Comparison of ENCODE assay signal across 27 cellular contexts in the genomic region with DNA sequence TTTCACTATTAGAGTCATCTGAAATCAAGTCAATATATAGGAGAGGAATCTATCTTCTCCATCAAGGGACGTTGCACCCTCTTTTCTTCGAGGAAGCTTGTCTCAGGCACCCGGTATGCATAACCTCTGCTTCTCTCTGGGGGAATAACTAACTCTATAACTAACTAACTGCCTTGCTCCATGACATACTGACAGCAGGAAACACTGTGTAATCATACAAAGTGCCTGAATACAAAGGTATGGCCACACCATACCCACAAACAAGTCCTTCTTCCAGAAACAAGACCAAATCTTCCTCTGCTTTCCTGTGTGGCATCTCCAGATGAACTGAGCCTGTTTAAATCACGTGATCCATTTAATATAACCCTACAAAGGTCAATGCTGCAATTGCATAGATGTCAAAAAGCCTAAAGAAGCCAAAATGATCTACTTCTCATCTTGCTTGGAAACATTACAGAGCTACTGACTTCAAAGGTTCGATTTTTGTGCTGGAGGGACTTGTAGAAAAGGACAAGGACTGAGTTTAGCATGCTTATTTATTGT.
DNase-seq lines count a peak whose midpoint lies in the region; ATAC-seq and TF ChIP-seq lines count a peak whose summit lies in the region.
"Had no signal": no experiment of that assay in that cellular context is flagged by ENCODE, and none has a peak within 500 bp of the region (broad histone marks: within the 10 kb centered on the region; RNA-seq: fewer than 3 reads in every experiment).

No MANE protein-coding gene starts in this region.

- H3K27me3 Mint-ChIP-seq in osteocyte (ENCODE audit: unreplicated experiment) = no peaks in the 10 kb centered on the region
- H3K27me3 Mint-ChIP-seq: activated CD4-positive, alpha-beta T cell treated with anti-CD3 and anti-CD28 coated beads for 36 hours; T-cell had no signal

- no peak overlapping the region for H3K27ac Mint-ChIP-seq in osteocyte (ENCODE audit: unreplicated experiment)
- H3K27ac Mint-ChIP-seq: H9 had no signal

- H3K36me3 ChIP-seq in right atrium auricular region = no peaks in the 10 kb centered on the region
- no peaks in the 10 kb centered on the region for H3K36me3 ChIP-seq in ascending aorta
- no peaks in the 10 kb centered on the region for H3K36me3 ChIP-seq in neutrophil
- H3K36me3 ChIP-seq: BLaER1, SJCRH30, upper lobe of left lung had no signal

- no peak for DNase-seq in right atrium auricular region (ENCODE audit: low spot score)
- no peak for DNase-seq in right cardiac atrium
- DNase-seq in ascending aorta (ENCODE audit: low spot score in 2 of 2) = no peak
- DNase-seq in osteocyte (ENCODE audit: extremely low spot score, unreplicated experiment) = no peak
- DNase-seq in stimulated activated CD4-positive, alpha-beta T cell treated with anti-CD3 and anti-CD28 coated beads, Interleukin-2, amount 100 ng/mL, for 48 hours = no peak
- no peak for DNase-seq in cerebellar cortex (ENCODE audit: low spot score)
- DNase-seq: ACHN; activated CD4-positive, alpha-beta T cell treated with anti-CD3 and anti-CD28 coated beads for 36 hours; activated naive CD4-positive, alpha-beta T cell; activated T-cell treated with anti-CD3 and anti-CD28 coated beads, Interleukin-2, amount 50 U/mL, for 48 hours; anterior cingulate cortex; central memory CD4-positive, alpha-beta T cell; dermis blood vessel endothelial cell; EL; H9; mammary epithelial cell; NCI-H1694 treated with DMSO at 0.1 percent for 48 hours; NCI-H2171 treated with DMSO at 0.1 percent for 48 hours; NCI-H526; nucleus accumbens; SJCRH30; T-cell; upper lobe of left lung had no signal

- H3K9me3 ChIP-seq in right atrium auricular region (no peaks in the 10 kb centered on the region), right cardiac atrium (ENCODE audit: control insufficient read depth, low read length) (no peaks in the 10 kb centered on the region), ascending aorta (no peaks in the 10 kb centered on the region), neutrophil (no peaks in the 10 kb centered on the region)
- H3K9me3 ChIP-seq: BLaER1, SJCRH30, upper lobe of left lung had no signal

- peaks cover 18% of the 10 kb centered on the region for H3K4me1 Mint-ChIP-seq in osteocyte (ENCODE audit: unreplicated experiment)

- H3K4me1 ChIP-seq in right atrium auricular region (peaks cover 4 to 41% of the 10 kb centered on the region in 2 donors), right cardiac atrium (ENCODE audit: control insufficient read depth, insufficient read depth, low read length) (peaks cover 4% of the 10 kb centered on the region), ascending aorta (peaks cover 5 to 38% of the 10 kb centered on the region in 2 donors), neutrophil (ENCODE audit: control insufficient read depth in 1 of 2, insufficient read depth in 1 of 2, low read depth in 1 of 2, low read length in 1 of 2) (peaks cover 20 to 29% of the 10 kb centered on the region in 2 experiments)

- H3K27me3 ChIP-seq in right atrium auricular region (no peaks in the 10 kb centered on the region), right cardiac atrium (ENCODE audit: control insufficient read depth, insufficient read depth) (no peaks in the 10 kb centered on the region), ascending aorta (no peaks in the 10 kb centered on the region), neutrophil (no peaks in the 10 kb centered on the region)
- H3K27me3 ChIP-seq: BLaER1, SJCRH30, upper lobe of left lung had no signal

- no peaks in the 10 kb centered on the region for H3K9me3 Mint-ChIP-seq in osteocyte (ENCODE audit: unreplicated experiment)
- H3K9me3 Mint-ChIP-seq: H9, T-cell had no signal

- TF ChIP-seq CTCF in right atrium auricular region (IDR thresholded peaks at IDR 0.05) (no peak), ascending aorta (IDR thresholded peaks at IDR 0.05) (no peak), neutrophil (IDR thresholded peaks at IDR 0.05) (no peak), osteocyte (IDR thresholded peaks at IDR 0.05) (no peak)

- WGBS in right cardiac atrium = 44% methylated on average over 5 of the region's 5 CpGs

- ATAC-seq in right cardiac atrium = no peak
- ATAC-seq in GM18861 (IDR thresholded peaks at IDR 0.05; ENCODE audit: unreplicated experiment) = no peak
- ATAC-seq: activated CD4-positive, alpha-beta T cell treated with anti-CD3 and anti-CD28 coated beads for 36 hours; Panc1 had no signal

- intact Hi-C loops in right cardiac atrium (cut with DNase I) (no loop called here), ascending aorta (cut with DNase I) (no loop called here)

- H3K4me3 Mint-ChIP-seq in osteocyte (ENCODE audit: unreplicated experiment) = no peak overlapping the region
- H3K4me3 Mint-ChIP-seq: activated CD4-positive, alpha-beta T cell treated with anti-CD3 and anti-CD28 coated beads for 36 hours; H9; T-cell had no signal

- peak overlapping the region; percentile 19 to 24 for H3K27ac ChIP-seq in right atrium auricular region
- H3K27ac ChIP-seq in right cardiac atrium (ENCODE audit: low read length) = no peak overlapping the region
- peak overlapping the region; percentile 27 to 60 for H3K27ac ChIP-seq in ascending aorta
- peak overlapping the region; percentile 51 for H3K27ac ChIP-seq in neutrophil
- H3K27ac ChIP-seq: BLaER1, SJCRH30, upper lobe of left lung had no signal

- H3K4me3 ChIP-seq in right atrium auricular region (no peak overlapping the region), right cardiac atrium (ENCODE audit: low read length) (no peak overlapping the region), ascending aorta (no peak overlapping the region), neutrophil (ENCODE audit: low read depth in 1 of 2, low read length in 1 of 2) (no peak overlapping the region)
- H3K4me3 ChIP-seq: BLaER1, SJCRH30, upper lobe of left lung had no signal

- no peaks in the 10 kb centered on the region for H3K36me3 Mint-ChIP-seq in osteocyte (ENCODE audit: unreplicated experiment)
